In the genomic region with DNA sequence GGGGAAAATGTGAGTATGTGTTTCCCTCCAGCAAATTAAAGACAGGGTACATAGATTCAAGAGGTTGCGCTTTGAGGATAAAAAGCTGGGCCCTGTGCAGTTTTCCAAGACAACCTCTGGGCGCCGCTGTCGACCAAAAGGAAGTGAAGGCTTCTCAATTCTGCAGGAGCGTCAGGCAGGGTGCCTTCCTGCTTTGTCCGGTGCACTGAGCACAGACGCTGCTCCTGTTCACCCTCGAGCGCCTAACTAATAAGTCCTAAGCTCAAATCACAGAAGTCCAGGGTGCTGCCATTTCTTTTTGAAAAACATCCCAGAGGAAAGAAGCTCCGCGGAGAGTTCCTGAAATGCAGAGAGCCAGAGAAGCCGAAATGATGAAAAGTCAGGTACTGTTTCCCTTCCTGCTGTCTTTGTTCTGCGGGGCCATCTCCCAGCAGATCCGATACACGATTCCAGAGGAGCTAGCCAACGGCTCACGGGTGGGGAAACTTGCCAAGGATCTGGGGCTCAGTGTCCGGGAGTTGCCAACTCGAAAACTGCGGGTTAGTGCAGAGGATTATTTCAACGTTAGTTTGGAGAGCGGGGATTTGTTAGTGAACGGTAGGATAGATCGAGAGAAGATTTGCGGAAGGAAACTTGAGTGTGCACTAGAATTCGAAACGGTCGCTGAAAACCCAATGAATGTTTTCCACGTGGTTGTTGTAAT, we compare ENCODE assay signal across 9 cellular contexts. TPM values are rescaled to one million over a fixed set of nuclear protein-coding genes. Genes with fewer than 3 reads are reported as not detected.
DNase-seq lines count a peak whose midpoint lies in the region; ATAC-seq, FAIRE-seq and TF ChIP-seq lines count a peak whose summit lies in the region.
"Had no signal": no experiment of that assay in that cellular context is flagged by ENCODE, and none has a peak within 500 bp of the region (broad histone marks: within the 10 kb centered on the region; RNA-seq: fewer than 3 reads in every experiment).

A gene (plus strand): TSS at position 183 of the 703 bp plus-strand sequence. CDS start 162 bp downstream, at position 345.

- H3K4me1 ChIP-seq in pancreas (no peaks in the 10 kb centered on the region), spleen (no peaks in the 10 kb centered on the region)

- peak within 1 kb of the TSS; percentile 47; the same call in 1 of the 2 replicates for H3K27ac Mint-ChIP-seq in WTC11

- H3K9me3 Mint-ChIP-seq in WTC11, result peaks cover 52% of the 10 kb centered on the region

- TF ChIP-seq CTCF in AG09309 (IDR thresholded peaks at IDR 0.05; ENCODE audit: control insufficient read depth, insufficient read depth, low read depth, low read length, missing control alignments) (peak; percentile 64), GM12875 (IDR thresholded peaks at IDR 0.05; ENCODE audit: borderline replicate concordance, insufficient read depth, low read depth, low read length) (peak; percentile 51; the same call in 1 of the 2 replicates), WTC11 (IDR thresholded peaks at IDR 0.05) (peak; percentile 50), fibroblast of villous mesenchyme (IDR thresholded peaks at IDR 0.05; ENCODE audit: insufficient read depth, low read depth, low read length) (peak; percentile 59), pancreas (IDR thresholded peaks at IDR 0.05) (peak in 2 of 4 donors; percentile 14 to 17), spleen (IDR thresholded peaks at IDR 0.05 in 8 of 11, conservative IDR thresholded peaks at IDR 0.05 in 3 of 11) (peak in 2 of 11 experiments; percentile 23 to 32)

- DNase-seq in AG09309 (ENCODE audit: low read depth) (no peak), M059J (ENCODE audit: low read depth) (peak; percentile 86), WTC11 (ENCODE audit: low spot score) (peak; percentile 86), fibroblast of villous mesenchyme (ENCODE audit: low read depth) (peak; percentile 52), pancreas (peak in 1 of 6 donors; percentile 36), spleen (no peak)

- FAIRE-seq in pancreas (lab: Jason Lieb, UNC), result no peak

- H3K27me3 ChIP-seq in pancreas (peaks cover 0 to 5% (median 0%) of the 10 kb centered on the region in 4 donors), spleen (replicated peaks in 1 of 7) (peaks cover 0 to 95% (median 21%) of the 10 kb centered on the region in 7 donors)

- CTCF ChIA-PET in WTC11 (lab: Charles Lee), result interaction anchor here (0.7 to 3.7 kb wide), 45 partner anchors 8 to 269 kb away, joined by 3 to 27 read pairs (median 6); a partner anchor contains a TSS

- H3K27ac ChIP-seq in pancreas (no peak within 1 kb of the TSS), spleen (no peak within 1 kb of the TSS)

- intact Hi-C loops in pancreas (cut with DNase I), result no loop called here
- intact Hi-C loops in spleen (cut with DNase I; ENCODE audit: low total_unique reads), result no loop called here

- H3K9me3 ChIP-seq in pancreas, result peaks cover 0 to 10% (median 4%) of the 10 kb centered on the region in 4 donors
- H3K9me3 ChIP-seq in spleen, result peaks cover 0 to 98% (median 83%) of the 10 kb centered on the region in 8 donors

- H3K4me3 Mint-ChIP-seq in WTC11, result peak within 1 kb of the TSS; percentile 72

- WGBS in pancreas, 2 donors, result 22 to 24% methylated on average over 29 of the region's 29 CpGs
- 20 to 33% (median 28%) methylated on average over 29 of the region's 29 CpGs for WGBS in spleen, 5 donors

- H3K27me3 Mint-ChIP-seq in WTC11 (ENCODE audit: low read depth), result peaks cover 3% of the 10 kb centered on the region

- H3K4me1 Mint-ChIP-seq in WTC11, result peaks cover 2% of the 10 kb centered on the region

- peak; percentile 96 for ATAC-seq in WTC11
- peak; percentile 46 to 91 (median 74) for ATAC-seq in pancreas
- ATAC-seq in HG03045 (IDR thresholded peaks at IDR 0.05; ENCODE audit: unreplicated experiment), result no peak

- POLR2A ChIA-PET in WTC11 (lab: Charles Lee), result interaction anchor here (0.6 kb wide), 1 partner anchor 286 kb away, joined by 3 read pairs; no protein-coding TSS in a partner anchor

- H3K36me3 ChIP-seq in pancreas (no peaks in the 10 kb centered on the region), spleen (no peaks in the 10 kb centered on the region)

- peaks cover 54% of the 10 kb centered on the region for H3K36me3 Mint-ChIP-seq in WTC11

- H3K4me3 ChIP-seq in AG09309 (ENCODE audit: control insufficient read depth, low read depth, low read length) (peak within 1 kb of the TSS; percentile 12), GM12875 (ENCODE audit: low read depth, low read length) (no peak within 1 kb of the TSS), fibroblast of villous mesenchyme (ENCODE audit: low read depth, low read length) (peak within 1 kb of the TSS; percentile 24), pancreas (peak within 1 kb of the TSS in 1 of 4 donors; percentile 22), spleen (peak within 1 kb of the TSS in 2 of 8 donors; percentile 2 to 49)

- no peak for TF ChIP-seq POLR2A in spleen (IDR thresholded peaks at IDR 0.05)

TF ChIP-seq in WTC11, 78 proteins besides CTCF, POLR2A, EP300 and RAD21:
- TF ChIP-seq KAT7 (CRISPR knock-in tag; IDR thresholded peaks at IDR 0.05; ENCODE audit: borderline replicate concordance) (no peak), SP1 (CRISPR knock-in tag; conservative IDR thresholded peaks at IDR 0.05) (0 out of 2 replicates have a peak, but pooled peaks have one; percentile 25)

RNA-seq across cellular contexts. Expression of the gene that starts here (rescaled TPM):
- total RNA-seq in M059J (2014; rRNA removed; shearing (Covaris generic)), result 3.3 and 4.9 TPM in 2 replicates
- total RNA-seq in WTC11 (2021) (4.9 to 5.6 TPM (median 5.5 TPM) in 3 replicates), fibroblast of villous mesenchyme (2.2 and 2.3 TPM in 2 replicates), pancreas (1 to 10 TPM; 1.5 to 3.2 (median 1.9) TPM), spleen (1 to 10 TPM in 6 of 7 donors, under 1 TPM in 1; 0.87 to 3.7 (median 1.6) TPM)
- polyA plus RNA-seq in pancreas (1 to 10 TPM in 1 of 2 donors, under 1 TPM in 1; 0.31 to 1.1 TPM), spleen (under 1 TPM in 2 of 3 donors, not detected in 1; 0.04 to 0.10 TPM)
- total RNA-seq: mononuclear cell had no signal

Comparison
In these comparisons a context has a peak if more than half of its experiments do, and no peak if none do; other contexts are left out.
1. DNase-seq: peak in M059J (single experiment), WTC11 (single experiment) and fibroblast of villous mesenchyme (single experiment); none in AG09309 (single experiment) and spleen (single experiment).